In genomic region chr11:128694618-128695481, GRCh38 we compare ENCODE assay signal across 8 cellular contexts. TPM values are rescaled to one million over a fixed set of nuclear protein-coding genes. Genes with fewer than 3 reads are reported as not detected.
DNase-seq lines count a peak whose midpoint lies in the region; ATAC-seq, FAIRE-seq and TF ChIP-seq lines count a peak whose summit lies in the region.

No MANE protein-coding gene starts in this region.

- no peak for FAIRE-seq in pancreas (lab: Jason Lieb, UNC)

- ATAC-seq in HG02885 (IDR thresholded peaks at IDR 0.05; ENCODE audit: poor library complexity, unreplicated experiment), result peak; percentile 33
- ATAC-seq in pancreas, result peak; percentile 37 to 57 (median 41)

- DNase-seq in GM13976 (ENCODE audit: low spot score) (peak; percentile 49), fibroblast of mammary gland (ENCODE audit: low read depth) (no peak), pancreas (peak in 2 of 6 donors; percentile 71 to 76), NCI-H1930 (lab: John Stamatoyannopoulos, UW) (no peak), kidney tubule cell (ENCODE audit: low spot score) (no peak), occipital lobe (lab: John Stamatoyannopoulos, UW) (no peak)
- DNase-seq in activated CD4-positive, alpha-beta T cell treated with anti-CD3 and anti-CD28 coated beads, Interleukin-2, amount 50 U/mL, for 48 hours, result peak; percentile 54 to 58

- WGBS in pancreas, 2 donors, result 9 to 11% methylated on average over 56 to 70 of the region's 70 CpGs

- H3K27ac ChIP-seq in pancreas, result peak overlapping the region in 2 of 4 donors; percentile 62 to 67

- H3K4me3 ChIP-seq in fibroblast of mammary gland (ENCODE audit: control insufficient read depth, low read depth, low read length), result peak overlapping the region; percentile 57
- peak overlapping the region; percentile 34 to 64 (median 42) for H3K4me3 ChIP-seq in pancreas

- no peaks in the 10 kb centered on the region for H3K36me3 ChIP-seq in pancreas

- H3K27me3 ChIP-seq in pancreas, result peaks cover 0 to 10% (median 0%) of the 10 kb centered on the region in 4 donors

- in situ Hi-C loops in GM13976 (cut with MboI; ENCODE audit: low sequenced_read_pairs, unreplicated experiment), result no loop called here

- TF ChIP-seq CTCF in GM13976 (IDR thresholded peaks at IDR 0.05; ENCODE audit: borderline replicate concordance, control extremely low read depth, extremely low read depth, insufficient read depth, missing control alignments) (no peak), fibroblast of mammary gland (conservative IDR thresholded peaks at IDR 0.05; ENCODE audit: control insufficient read depth, insufficient read depth, low read depth, low read length) (no peak), pancreas (IDR thresholded peaks at IDR 0.05) (no peak)

- no peaks in the 10 kb centered on the region for H3K9me3 ChIP-seq in pancreas

- intact Hi-C loops in pancreas (cut with DNase I), result no loop called here

- peaks cover 0 to 13% (median 7%) of the 10 kb centered on the region in 3 donors for H3K4me1 ChIP-seq in pancreas

RNA-seq across cellular contexts. Expression of gene FLI1, which starts 1.0 kb away (rescaled TPM):
- total RNA-seq in pancreas (1 to 10 TPM; 1.3 to 9.3 (median 2.9) TPM), occipital lobe (4.7 TPM)
- polyA plus RNA-seq in pancreas, result 1 to 10 TPM; 1.8 to 3.5 TPM

Comparison
In these comparisons a context has a peak if more than half of its experiments do, and no peak if none do; other contexts are left out.
1. DNase-seq: peak in GM13976 (single experiment) and activated CD4-positive, alpha-beta T cell treated with anti-CD3 and anti-CD28 coated beads, Interleukin-2, amount 50 U/mL, for 48 hours (2 of 2); none in fibroblast of mammary gland (single experiment), NCI-H1930 (0 of 2), kidney tubule cell (single experiment) and occipital lobe (single experiment).